22 cellular contexts compared by ENCODE assay signal in genomic region chr15:90030376-90030775, GRCh38. TPM values are rescaled to one million over a fixed set of nuclear protein-coding genes. Genes with fewer than 3 reads are reported as not detected.
A peak's percentile ranks its signal among the peaks of the same experiment; 100 is the strongest.
DNase-seq lines count a peak whose midpoint lies in the region; ATAC-seq and TF ChIP-seq lines count a peak whose summit lies in the region.
"Had no signal": no experiment of that assay in that cellular context is flagged by ENCODE, and none has a peak within 500 bp of the region (broad histone marks: within the 10 kb centered on the region; RNA-seq: fewer than 3 reads in every experiment).

No MANE protein-coding gene starts in this region.

- H3K4me1 Mint-ChIP-seq in activated CD4-positive, alpha-beta T cell treated with anti-CD3 and anti-CD28 coated beads for 36 hours = peaks cover 50% of the 10 kb centered on the region

- CTCF ChIA-PET in activated CD4-positive, alpha-beta T cell treated with anti-CD3 and anti-CD28 coated beads for 36 hours (lab: Charles Lee) = interaction anchor here (1.2 kb wide), 1 partner anchor 26 kb away, joined by 5 read pairs; no protein-coding TSS in a partner anchor

- POLR2A ChIA-PET in activated CD4-positive, alpha-beta T cell treated with anti-CD3 and anti-CD28 coated beads for 36 hours (lab: Charles Lee) = interaction anchor here (1.0 kb wide), 1 partner anchor 26 kb away, joined by 3 read pairs; no protein-coding TSS in a partner anchor

- H3K4me3 ChIP-seq in SK-N-MC = no peak overlapping the region
- H3K4me3 ChIP-seq in spleen = no peak overlapping the region
- H3K4me3 ChIP-seq: gastroesophageal sphincter, smooth muscle cell, suprapubic skin had no signal

- H3K36me3 ChIP-seq in SK-N-MC (ENCODE audit: insufficient read depth, low read length) = peaks cover 3% of the 10 kb centered on the region; the same call in 1 of the 2 replicates
- H3K36me3 ChIP-seq in spleen = no peaks in the 10 kb centered on the region
- H3K36me3 ChIP-seq: brain microvascular endothelial cell, gastroesophageal sphincter, suprapubic skin had no signal

- H3K27me3 ChIP-seq in spleen (replicated peaks in 1 of 7) = no peaks in the 10 kb centered on the region
- H3K27me3 ChIP-seq: brain microvascular endothelial cell, gastroesophageal sphincter, suprapubic skin had no signal

- H3K27ac ChIP-seq in SK-N-MC (peak overlapping the region; percentile 98), spleen (peak overlapping the region in 4 of 8 donors; percentile 50 to 93 (median 92))
- H3K27ac ChIP-seq: parathyroid adenoma, suprapubic skin had no signal

- no peaks in the 10 kb centered on the region for H3K27me3 Mint-ChIP-seq in activated CD4-positive, alpha-beta T cell treated with anti-CD3 and anti-CD28 coated beads for 36 hours
- H3K27me3 Mint-ChIP-seq: activated naive CD8-positive, alpha-beta T cell had no signal

- no peaks in the 10 kb centered on the region for H3K9me3 Mint-ChIP-seq in activated CD4-positive, alpha-beta T cell treated with anti-CD3 and anti-CD28 coated beads for 36 hours (ENCODE audit: low read depth)

- peaks cover 10% of the 10 kb centered on the region for H3K36me3 Mint-ChIP-seq in activated CD4-positive, alpha-beta T cell treated with anti-CD3 and anti-CD28 coated beads for 36 hours (ENCODE audit: low read depth)

- no peak overlapping the region for H3K9ac ChIP-seq in SK-N-MC (ENCODE audit: insufficient read length)
- H3K9ac ChIP-seq: parathyroid adenoma had no signal

- no peak for TF ChIP-seq POLR2A in spleen (IDR thresholded peaks at IDR 0.05)

- peak overlapping the region; percentile 37 for H3K27ac Mint-ChIP-seq in activated CD4-positive, alpha-beta T cell treated with anti-CD3 and anti-CD28 coated beads for 36 hours

- WGBS in spleen, 5 donors = 86 to 94% (median 91%) methylated on average over 8 of the region's 8 CpGs

- TF ChIP-seq CTCF in spleen (IDR thresholded peaks at IDR 0.05 in 8 of 11, conservative IDR thresholded peaks at IDR 0.05 in 3 of 11) = no peak

- intact Hi-C loops in activated CD4-positive, alpha-beta T cell treated with anti-CD3 and anti-CD28 coated beads for 36 hours (cut with DNase I, micrococcal nuclease) = loop anchor here in 1 of 2 experiments (10.0 kb wide), 1 partner anchor 374 kb away; no protein-coding TSS in a partner anchor
- intact Hi-C loops in spleen (cut with DNase I; ENCODE audit: low total_unique reads) = no loop called here

- no peak for DNase-seq in activated CD4-positive, alpha-beta T cell treated with anti-CD3 and anti-CD28 coated beads for 36 hours
- no peak for DNase-seq in activated CD4-positive, alpha-beta T cell treated with anti-CD3 and anti-CD28 coated beads, Interleukin-2, amount 50 U/mL, for 1 hour
- DNase-seq in SK-N-MC (ENCODE audit: low read depth, low spot score) (no peak), islet precursor cell (peak; percentile 25), spleen (peak; percentile 56), NCI-H1105 treated with DMSO at 0.1 percent for 48 hours (lab: John Stamatoyannopoulos, UW) (no peak)
- DNase-seq: 8988T; activated CD4-positive, alpha-beta T cell treated with anti-CD3 and anti-CD28 coated beads, Interleukin-2, amount 50 U/mL, for 4 hours; activated T-cell treated with anti-CD3 and anti-CD28 coated beads for 4 hours; DMS153; NCI-H1436; NCI-H82; stimulated activated CD8-positive, alpha-beta memory T cell treated with anti-CD3 and anti-CD28 coated beads, Interleukin-4, amount 100 ng/mL, for 48 hours had no signal

- H3K4me3 Mint-ChIP-seq in activated CD4-positive, alpha-beta T cell treated with anti-CD3 and anti-CD28 coated beads for 36 hours = no peak overlapping the region
- H3K4me3 Mint-ChIP-seq: activated naive CD8-positive, alpha-beta T cell had no signal

- H3K9me3 ChIP-seq in SK-N-MC (ENCODE audit: low read depth, low read length) (no peaks in the 10 kb centered on the region), spleen (peaks cover 0 to 9% (median 0%) of the 10 kb centered on the region in 8 donors)
- H3K9me3 ChIP-seq: gastroesophageal sphincter, suprapubic skin had no signal

- peaks cover 35 to 98% (median 60%) of the 10 kb centered on the region in 6 donors for H3K4me1 ChIP-seq in spleen
- H3K4me1 ChIP-seq: parathyroid adenoma had no signal

- no peak for ATAC-seq in activated CD4-positive, alpha-beta T cell treated with anti-CD3 and anti-CD28 coated beads for 36 hours
- ATAC-seq in GM18511 (IDR thresholded peaks at IDR 0.05; ENCODE audit: unreplicated experiment) (no peak), HG03469 (IDR thresholded peaks at IDR 0.05; ENCODE audit: unreplicated experiment) (no peak)
- ATAC-seq: gastroesophageal sphincter, Panc1 had no signal

RNA-seq across cellular contexts. Expression of gene ZNF710, which starts 29.3 kb away (rescaled TPM):
- 10 to 100 TPM; 22.8 to 34.9 TPM for total RNA-seq in activated CD4-positive, alpha-beta T cell treated with anti-CD3 and anti-CD28 coated beads for 36 hours
- 10 to 100 TPM; 25.5 to 66.4 (median 36.7) TPM for total RNA-seq in spleen
- 10 to 100 TPM; 12.5 to 24.8 (median 19.5) TPM for polyA plus RNA-seq in spleen

Comparison
In these comparisons a context has a peak if more than half of its experiments do, and no peak if none do; other contexts are left out.
1. DNase-seq: peak in islet precursor cell (single experiment) and spleen (single experiment); none in activated CD4-positive, alpha-beta T cell treated with anti-CD3 and anti-CD28 coated beads for 36 hours (single experiment), activated CD4-positive, alpha-beta T cell treated with anti-CD3 and anti-CD28 coated beads, Interleukin-2, amount 50 U/mL, for 1 hour (single experiment), SK-N-MC (single experiment) and NCI-H1105 treated with DMSO at 0.1 percent for 48 hours (single experiment).